Comparison of ENCODE assay signal across 1 cellular context in genomic region chr5:123809594-123810172, GRCh38.
TF ChIP-seq lines count a peak whose summit lies in the region.

No MANE protein-coding gene starts in this region.

TF ChIP-seq in HEK293, 187 proteins besides CTCF, POLR2A, EP300 and RAD21 (continued from another document and continues in another):
- TF ChIP-seq ZNF404 (tag by site-specific recombination; IDR thresholded peaks at IDR 0.05), result no peak
- no peak for TF ChIP-seq ZNF791 (tag by site-specific recombination; IDR thresholded peaks at IDR 0.05)
- no peak for TF ChIP-seq ZBTB10 (tag by site-specific recombination; IDR thresholded peaks at IDR 0.05)
- TF ChIP-seq ZNF18 (tag by site-specific recombination; IDR thresholded peaks at IDR 0.05), result peak; percentile 84
- TF ChIP-seq ZNF558 (tag by site-specific recombination; IDR thresholded peaks at IDR 0.05), result no peak
- TF ChIP-seq KLF1 (tag by site-specific recombination; IDR thresholded peaks at IDR 0.05), result no peak
- no peak for TF ChIP-seq SP2 (tag by site-specific recombination; IDR thresholded peaks at IDR 0.05)
- no peak for TF ChIP-seq MEIS1 (CRISPR knock-in tag; IDR thresholded peaks at IDR 0.05; ENCODE audit: borderline replicate concordance)
- no peak for TF ChIP-seq ZBTB7A (tag by site-specific recombination; IDR thresholded peaks at IDR 0.05; ENCODE audit: low read depth)
- peak; percentile 47; the same call in 1 of the 2 replicates for TF ChIP-seq KLF10 (tag by site-specific recombination; IDR thresholded peaks at IDR 0.05)
- no peak for TF ChIP-seq YY1 (tag by site-specific recombination; IDR thresholded peaks at IDR 0.05)
- TF ChIP-seq ZNF132 (tag by site-specific recombination; IDR thresholded peaks at IDR 0.05; ENCODE audit: borderline replicate concordance), result no peak
- no peak for TF ChIP-seq ZNF701 (tag by site-specific recombination; IDR thresholded peaks at IDR 0.05)
- no peak for TF ChIP-seq ZNF146 (tag by site-specific recombination; IDR thresholded peaks at IDR 0.05)
- peak; percentile 84 for TF ChIP-seq GFI1B (tag by site-specific recombination; IDR thresholded peaks at IDR 0.05)
- no peak for TF ChIP-seq ZNF184 (tag by site-specific recombination; IDR thresholded peaks at IDR 0.05)
- TF ChIP-seq ZBTB17 (tag by site-specific recombination; IDR thresholded peaks at IDR 0.05), result peak; percentile 37; the same call in 1 of the 2 replicates
- TF ChIP-seq ZNF274 (IDR thresholded peaks at IDR 0.05; ENCODE audit: low read length), result no peak
- TF ChIP-seq ZNF274 (tag by site-specific recombination; IDR thresholded peaks at IDR 0.05; ENCODE audit: borderline replicate concordance), result no peak
- no peak for TF ChIP-seq EGR2 (tag by site-specific recombination; IDR thresholded peaks at IDR 0.05; ENCODE audit: low read depth)
- no peak for TF ChIP-seq ZNF211 (tag by site-specific recombination; IDR thresholded peaks at IDR 0.05; ENCODE audit: low read depth)
- no peak for TF ChIP-seq ZNF600 (tag by site-specific recombination; IDR thresholded peaks at IDR 0.05)
- TF ChIP-seq PRDM6 (tag by site-specific recombination; IDR thresholded peaks at IDR 0.05), result peak; percentile 44
- no peak for TF ChIP-seq KLF9 (tag by site-specific recombination; IDR thresholded peaks at IDR 0.05; ENCODE audit: low read depth)
- TF ChIP-seq HIC1 (tag by site-specific recombination; IDR thresholded peaks at IDR 0.05), result no peak
- no peak for TF ChIP-seq ZNF521 (tag by site-specific recombination; IDR thresholded peaks at IDR 0.05)
- no peak for TF ChIP-seq ZNF169 (tag by site-specific recombination; IDR thresholded peaks at IDR 0.05)
- TF ChIP-seq ZNF140 (tag by site-specific recombination; IDR thresholded peaks at IDR 0.05), result no peak
- no peak for TF ChIP-seq SCRT1 (tag by site-specific recombination; IDR thresholded peaks at IDR 0.05; ENCODE audit: borderline replicate concordance)
- no peak for TF ChIP-seq HOXD13 (CRISPR knock-in tag; IDR thresholded peaks at IDR 0.05; ENCODE audit: borderline replicate concordance)
- TF ChIP-seq KLF8 (tag by site-specific recombination; IDR thresholded peaks at IDR 0.05), result no peak
- no peak for TF ChIP-seq ZNF16 (tag by site-specific recombination; IDR thresholded peaks at IDR 0.05; ENCODE audit: low read depth)
- no peak for TF ChIP-seq ZNF155 (tag by site-specific recombination; IDR thresholded peaks at IDR 0.05)
- TF ChIP-seq ZNF843 (tag by site-specific recombination; IDR thresholded peaks at IDR 0.05), result peak; percentile 69
- no peak for TF ChIP-seq REST (tag by site-specific recombination; IDR thresholded peaks at IDR 0.05)
- TF ChIP-seq ZNF629 (tag by site-specific recombination; IDR thresholded peaks at IDR 0.05), result peak; percentile 19; the same call in 1 of the 2 replicates
- TF ChIP-seq GLIS1 (tag by site-specific recombination; IDR thresholded peaks at IDR 0.05), result peak; percentile 13; the same call in 1 of the 2 replicates
- TF ChIP-seq ZNF302 (tag by site-specific recombination; IDR thresholded peaks at IDR 0.05; ENCODE audit: low read depth), result no peak
- 0 out of 2 replicates have a peak, but pooled peaks have one; percentile 16 for TF ChIP-seq ZNF335 (tag by site-specific recombination; conservative IDR thresholded peaks at IDR 0.05)
- peak; percentile 46; the same call in 1 of the 2 replicates for TF ChIP-seq ZNF24 (tag by site-specific recombination; IDR thresholded peaks at IDR 0.05)
- no peak for TF ChIP-seq ZNF398 (tag by site-specific recombination; IDR thresholded peaks at IDR 0.05)
- TF ChIP-seq ZSCAN4 (tag by site-specific recombination; IDR thresholded peaks at IDR 0.05), result no peak
- no peak for TF ChIP-seq ZNF549 (tag by site-specific recombination; IDR thresholded peaks at IDR 0.05)
- TF ChIP-seq PRDM10 (tag by site-specific recombination; IDR thresholded peaks at IDR 0.05), result no peak
- no peak for TF ChIP-seq ZFP37 (tag by site-specific recombination; IDR thresholded peaks at IDR 0.05)
- TF ChIP-seq YY2 (tag by site-specific recombination; IDR thresholded peaks at IDR 0.05), result no peak
- TF ChIP-seq ZNF311 (tag by site-specific recombination; IDR thresholded peaks at IDR 0.05; ENCODE audit: borderline replicate concordance), result no peak
- no peak for TF ChIP-seq GLI4 (tag by site-specific recombination; IDR thresholded peaks at IDR 0.05)
